ENCODE assay signal across 1 cellular context in genomic region chr2:144471316-144472045, GRCh38.
TF ChIP-seq lines count a peak whose summit lies in the region.

No MANE protein-coding gene starts in this region.

TF ChIP-seq in GM23338, 12 proteins besides CTCF, POLR2A, EP300 and RAD21 (continued from another document):
- TF ChIP-seq ZNF462 (CRISPR knock-in tag; IDR thresholded peaks at IDR 0.05) = peak; percentile 18; the same call in 1 of the 2 replicates
